Comparison of ENCODE assay signal across 23 cellular contexts in genomic region chr11:69388210-69388609, GRCh38.
DNase-seq lines count a peak whose midpoint lies in the region; ATAC-seq, FAIRE-seq and TF ChIP-seq lines count a peak whose summit lies in the region.
"Had no signal": no experiment of that assay in that cellular context is flagged by ENCODE, and none has a peak within 500 bp of the region (broad histone marks: within the 10 kb centered on the region; RNA-seq: fewer than 3 reads in every experiment).

No MANE protein-coding gene starts in this region.

- SMC1A ChIA-PET in GM12878 (lab: Charles Lee; ENCODE audit: uncharacterized antibody, unreplicated experiment), result interaction anchor here (1.3 kb wide), 1 partner anchor 146 kb away, joined by 3 read pairs; no protein-coding TSS in a partner anchor

- no peaks in the 10 kb centered on the region for H3K9me3 ChIP-seq in MM.1S (replicated peaks; ENCODE audit: insufficient read depth, low read length)
- peaks cover 9% of the 10 kb centered on the region; the same call in 2 of the 3 replicates for H3K9me3 ChIP-seq in GM12878 (replicated peaks; ENCODE audit: control insufficient read depth, insufficient read depth, low read length)
- H3K9me3 ChIP-seq: BE2C had no signal

- H3K27me3 Mint-ChIP-seq in Calu3 (ENCODE audit: unreplicated experiment), result no peaks in the 10 kb centered on the region
- H3K27me3 Mint-ChIP-seq: CD4-positive, alpha-beta T cell had no signal

- peaks cover 8% of the 10 kb centered on the region for H3K9me3 Mint-ChIP-seq in Calu3 (ENCODE audit: low read depth, unreplicated experiment)
- H3K9me3 Mint-ChIP-seq: CD4-positive, alpha-beta T cell had no signal

- H3K4me2 ChIP-seq in MM.1S (ENCODE audit: low read depth, low read length) (peak overlapping the region; percentile 26; the same call in 1 of the 2 replicates), GM12878 (ENCODE audit: control insufficient read depth, insufficient read depth) (no peak overlapping the region)
- H3K4me2 ChIP-seq: BLaER1 treated with 17β-estradiol and CSF1 and Interleukin-3, amounts not matched to agents 10 nM and 100 nM had no signal

- no peak overlapping the region for H3K4me3 Mint-ChIP-seq in Calu3 (ENCODE audit: low read depth, unreplicated experiment)
- H3K4me3 Mint-ChIP-seq: CD14-positive monocyte; CD4-positive, alpha-beta T cell had no signal

- no peaks in the 10 kb centered on the region for H3K9me2 ChIP-seq in MM.1S (replicated peaks; ENCODE audit: insufficient read depth, low read length)

- TF ChIP-seq CTCF in Calu3 (IDR thresholded peaks at IDR 0.05; ENCODE audit: unreplicated experiment) (no peak), MM.1S (IDR thresholded peaks at IDR 0.05; ENCODE audit: low read length) (no peak), GM12878 (IDR thresholded peaks at IDR 0.05 in 2 of 3, conservative IDR thresholded peaks at IDR 0.05 in 1 of 3; ENCODE audit: control insufficient read depth in 2 of 3, extremely low read depth in 1 of 3, insufficient read depth in 1 of 3, low read depth in 3 of 3, low read length in 3 of 3) (no peak)

- FAIRE-seq in GM12878 (lab: Jason Lieb, UNC), result no peak
- FAIRE-seq: A204.1, GM12891, GM18507, H54 had no signal

- no peak for TF ChIP-seq EP300 in GM12878 (IDR thresholded peaks at IDR 0.05; ENCODE audit: borderline replicate concordance in 1 of 2, control insufficient read depth in 1 of 2, low read depth in 2 of 2, low read length in 2 of 2)

- POLR2A ChIA-PET in GM12878 (lab: Charles Lee), result no interaction called here

- RAD21 ChIA-PET in GM12878 (lab: Charles Lee; ENCODE audit: unreplicated experiment), result no interaction called here

- H3K4me1 Mint-ChIP-seq in Calu3 (ENCODE audit: low read depth, unreplicated experiment), result peaks cover 13% of the 10 kb centered on the region
- H3K4me1 Mint-ChIP-seq: CD8-positive, alpha-beta memory T cell had no signal

- BruUV-seq in Calu3 (replicated peaks; lab: Mats Ljungman, UMichigan) (no TSS peak), GM12878 (replicated peaks; lab: Mats Ljungman, UMichigan) (no TSS peak)

- intact Hi-C loops in Calu3 (cut with micrococcal nuclease; ENCODE audit: unreplicated experiment), result no loop called here
- intact Hi-C loops in GM12878 (cut with micrococcal nuclease; ENCODE audit: unreplicated experiment), result no loop called here

- H3K4me3 ChIP-seq in MM.1S (ENCODE audit: low read length) (no peak overlapping the region), GM12878 (no peak overlapping the region)
- H3K4me3 ChIP-seq: BLaER1 treated with 17β-estradiol and CSF1 and Interleukin-3, amounts not matched to agents 10 nM and 100 nM; HAP-1 had no signal

- H3K79me2 ChIP-seq in MM.1S (ENCODE audit: low read length) (no peaks in the 10 kb centered on the region), GM12878 (ENCODE audit: control insufficient read depth, insufficient read depth, low read length) (no peaks in the 10 kb centered on the region)

- TF ChIP-seq RAD21 in GM12878 (IDR thresholded peaks at IDR 0.05; ENCODE audit: insufficient read depth, low read depth, low read length), result no peak

- ATAC-seq in GM12878 (no peak), HG02970 (IDR thresholded peaks at IDR 0.05; ENCODE audit: low FRiP score, unreplicated experiment) (no peak)

- no peak for TF ChIP-seq POLR2A in GM12878 (IDR thresholded peaks at IDR 0.05; ENCODE audit: low read depth, low read length)

- H3F3A ChIP-seq in MM.1S (ENCODE audit: insufficient read depth, low read length), result no peaks in the 10 kb centered on the region

- H4K20me1 ChIP-seq in MM.1S (ENCODE audit: insufficient read depth, low read length) (no peaks in the 10 kb centered on the region), GM12878 (ENCODE audit: control insufficient read depth, insufficient read depth) (no peaks in the 10 kb centered on the region)
- H4K20me1 ChIP-seq: BLaER1 treated with 17β-estradiol and CSF1 and Interleukin-3, amounts not matched to agents 10 nM and 100 nM had no signal

- H3K36me3 ChIP-seq in MM.1S (replicated peaks; ENCODE audit: insufficient read depth, low read length), result no peaks in the 10 kb centered on the region
- no peaks in the 10 kb centered on the region for H3K36me3 ChIP-seq in GM12878 (ENCODE audit: control insufficient read depth in 2 of 2, insufficient read depth in 2 of 2, low read length in 1 of 2)
- H3K36me3 ChIP-seq: BE2C; BLaER1 treated with 17β-estradiol and CSF1 and Interleukin-3, amounts not matched to agents 10 nM and 100 nM; HAP-1 had no signal

- CTCF ChIA-PET in Calu3 (lab: Charles Lee), result interaction anchor here (0.7 to 0.9 kb wide), 2 partner anchors 12 to 233 kb away, joined by 3 read pairs; no protein-coding TSS in a partner anchor
- CTCF ChIA-PET in GM12878 (lab: Yijun Ruan, JAX), result no interaction called here

- H3K9ac ChIP-seq in MM.1S (ENCODE audit: low read length), result no peak overlapping the region
- H3K9ac ChIP-seq in GM12878 (ENCODE audit: control insufficient read depth, insufficient read depth, low read length), result no peak overlapping the region
- H3K9ac ChIP-seq: BLaER1 treated with 17β-estradiol and CSF1 and Interleukin-3, amounts not matched to agents 10 nM and 100 nM had no signal

- H3K27ac ChIP-seq in MM.1S (ENCODE audit: low read length) (no peak overlapping the region), GM12878 (ENCODE audit: control insufficient read depth, insufficient read depth) (no peak overlapping the region), epithelial cell of prostate (peak overlapping the region; percentile 46)
- H3K27ac ChIP-seq: 22Rv1; BLaER1 treated with 17β-estradiol and CSF1 and Interleukin-3, amounts not matched to agents 10 nM and 100 nM had no signal

- in situ Hi-C loops in GM12878 (cut with MboI), result no loop called here

- peaks cover 32% of the 10 kb centered on the region for H3K27me3 ChIP-seq in MM.1S (replicated peaks; ENCODE audit: insufficient read depth, low read length)
- no peaks in the 10 kb centered on the region for H3K27me3 ChIP-seq in GM12878 (replicated peaks in 1 of 2; ENCODE audit: control insufficient read depth in 2 of 2, insufficient read depth in 2 of 2, low read length in 1 of 2)
- H3K27me3 ChIP-seq: BE2C; BLaER1 treated with 17β-estradiol and CSF1 and Interleukin-3, amounts not matched to agents 10 nM and 100 nM had no signal

- H2AFZ ChIP-seq in MM.1S (ENCODE audit: low read length) (no peak overlapping the region), GM12878 (ENCODE audit: control insufficient read depth, low read depth, low read length) (no peak overlapping the region)

- H3K27ac Mint-ChIP-seq in Calu3 (ENCODE audit: unreplicated experiment), result peak overlapping the region; percentile 68
- H3K27ac Mint-ChIP-seq: CD14-positive monocyte; CD4-positive, alpha-beta T cell had no signal

- DNase-seq in Calu3 (no peak), MM.1S (peak; percentile 16), GM12878 (ENCODE audit: low read depth, low spot score) (no peak), epithelial cell of prostate (ENCODE audit: low read depth, low spot score) (no peak), DMS53 treated with DMSO at 0.1 percent for 48 hours (lab: John Stamatoyannopoulos, UW; ENCODE audit: unreplicated experiment) (no peak), HuH-7.5 (ENCODE audit: low spot score) (no peak), NCI-H2171 treated with DMSO at 0.1 percent for 48 hours (lab: John Stamatoyannopoulos, UW) (no peak)
- DNase-seq: BE2C; CD4-positive, alpha-beta T cell; CD8-positive, alpha-beta memory T cell; DMS53; DND-41; GDM1; GOT3 had no signal

- peaks cover 14% of the 10 kb centered on the region for H3K36me3 Mint-ChIP-seq in Calu3 (ENCODE audit: insufficient read depth, unreplicated experiment)
- H3K36me3 Mint-ChIP-seq: CD14-positive monocyte had no signal

- peaks cover 5% of the 10 kb centered on the region; the same call in 1 of the 2 replicates for H3K4me1 ChIP-seq in MM.1S (ENCODE audit: low read length)
- no peaks in the 10 kb centered on the region for H3K4me1 ChIP-seq in GM12878 (ENCODE audit: control insufficient read depth, insufficient read depth, low read length)
- H3K4me1 ChIP-seq: BE2C, HAP-1 had no signal

TF ChIP-seq in GM12878, 131 proteins besides CTCF, POLR2A, EP300 and RAD21:
- TF ChIP-seq CBFB (IDR thresholded peaks at IDR 0.05; ENCODE audit: low read depth) (no peak), ZNF217 (IDR thresholded peaks at IDR 0.05) (0 out of 2 replicates have a peak, but pooled peaks have one; percentile 20), HCFC1 (IDR thresholded peaks at IDR 0.05; ENCODE audit: low read length) (no peak), FOXK2 (IDR thresholded peaks at IDR 0.05) (no peak), CBX5 (IDR thresholded peaks at IDR 0.05; ENCODE audit: low read depth) (peak; percentile 43; the same call in 1 of the 2 replicates)
